20 cellular contexts compared by ENCODE assay signal in the genomic region with DNA sequence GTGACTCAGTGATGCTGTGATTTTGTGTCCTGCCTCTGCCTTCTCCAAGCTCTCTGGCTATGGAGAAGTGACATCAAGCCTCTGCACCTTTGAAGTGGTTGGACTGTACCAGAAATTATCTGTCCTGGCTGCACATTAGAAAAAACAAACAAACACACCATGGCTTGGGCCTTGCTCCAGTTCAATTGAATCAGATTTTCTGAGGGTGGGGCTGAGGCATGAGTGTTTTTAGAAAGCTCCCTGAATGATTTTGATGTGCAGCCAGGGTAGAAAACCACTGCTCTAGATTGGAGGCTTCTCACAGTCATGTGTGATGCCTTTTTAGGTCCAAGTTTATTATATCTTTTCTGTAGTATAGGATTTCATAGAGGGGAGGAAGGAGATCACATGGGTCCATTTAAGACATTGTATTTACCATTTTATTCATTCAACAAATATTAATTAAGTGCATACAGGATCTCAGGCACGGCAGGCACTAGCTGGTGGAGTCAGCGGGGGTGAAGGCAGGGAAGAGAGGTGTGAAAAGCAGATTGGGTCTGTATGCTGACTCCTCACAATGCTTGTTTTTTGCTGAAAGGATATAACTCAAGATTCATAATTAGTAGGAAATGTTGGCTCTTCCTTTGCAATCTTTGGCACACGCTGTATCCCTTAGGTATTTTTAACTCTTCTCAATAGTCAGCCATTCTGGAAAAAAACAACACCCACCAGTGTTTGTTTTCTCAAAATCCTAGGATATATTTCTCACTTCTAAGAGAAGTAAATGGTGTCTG. TPM values are rescaled to one million over a fixed set of nuclear protein-coding genes. Genes with fewer than 3 reads are reported as not detected.
DNase-seq lines count a peak whose midpoint lies in the region; ATAC-seq and TF ChIP-seq lines count a peak whose summit lies in the region.
"Had no signal": no experiment of that assay in that cellular context is flagged by ENCODE, and none has a peak within 500 bp of the region (broad histone marks: within the 10 kb centered on the region; RNA-seq: fewer than 3 reads in every experiment).

No MANE protein-coding gene starts in this region.

- H3K27me3 Mint-ChIP-seq in glutamatergic neuron (ENCODE audit: unreplicated experiment): no peaks in the 10 kb centered on the region
- H3K27me3 Mint-ChIP-seq in natural killer cell treated with Interleukin-12 subunit alpha and Interleukin-12 subunit beta and Interleukin-15 and Interleukin-18, amount 100 ng/mL, for 72 hours: peaks cover 13 to 25% of the 10 kb centered on the region in 2 donors

- no peak overlapping the region for H3K27ac Mint-ChIP-seq in glutamatergic neuron (ENCODE audit: unreplicated experiment)
- no peak overlapping the region for H3K27ac Mint-ChIP-seq in natural killer cell treated with Interleukin-12 subunit alpha and Interleukin-12 subunit beta and Interleukin-15 and Interleukin-18, amount 100 ng/mL, for 72 hours
- H3K27ac Mint-ChIP-seq: activated CD4-positive, alpha-beta memory T cell treated with anti-CD3 and anti-CD28 coated beads, Interleukin-2, amount 10 ng/mL, durations not matched to agents 7 days and 5 days; HFFc6; naive B cell had no signal

- no peak overlapping the region for H3K4me3 ChIP-seq in right cardiac atrium (ENCODE audit: low read length)
- H3K4me3 ChIP-seq: adrenal gland, esophagus muscularis mucosa, K562 had no signal

- peaks cover 5% of the 10 kb centered on the region for H3K4me1 Mint-ChIP-seq in glutamatergic neuron (ENCODE audit: low read depth, unreplicated experiment)
- H3K4me1 Mint-ChIP-seq in natural killer cell treated with Interleukin-12 subunit alpha and Interleukin-12 subunit beta and Interleukin-15 and Interleukin-18, amount 100 ng/mL, for 72 hours (ENCODE audit: low read depth in 2 of 2): no peaks in the 10 kb centered on the region
- H3K4me1 Mint-ChIP-seq: activated CD4-positive, alpha-beta memory T cell treated with anti-CD3 and anti-CD28 coated beads, Interleukin-2, amount 10 ng/mL, durations not matched to agents 7 days and 5 days; naive B cell had no signal

- intact Hi-C loops in right cardiac atrium (cut with DNase I): no loop called here

- H3K27me3 ChIP-seq in right cardiac atrium (ENCODE audit: control insufficient read depth, insufficient read depth): no peaks in the 10 kb centered on the region
- H3K27me3 ChIP-seq: adrenal gland, esophagus muscularis mucosa had no signal

- H3K9me3 ChIP-seq in right cardiac atrium (ENCODE audit: control insufficient read depth, low read length): no peaks in the 10 kb centered on the region
- H3K9me3 ChIP-seq: adrenal gland, Caco-2, esophagus muscularis mucosa had no signal

- WGBS in right cardiac atrium: 24% methylated on average over 3 of the region's 3 CpGs

- H3K27ac ChIP-seq in right cardiac atrium (ENCODE audit: low read length): no peak overlapping the region
- H3K27ac ChIP-seq: esophagus muscularis mucosa had no signal

- peak; percentile 21 for DNase-seq in EH (ENCODE audit: low read depth)
- peak; percentile 29 for DNase-seq in NCI-H2196 (lab: John Stamatoyannopoulos, UW; ENCODE audit: unreplicated experiment)
- peak; percentile 45 for DNase-seq in cerebellum (ENCODE audit: low spot score)
- no peak for DNase-seq in right cardiac atrium
- DNase-seq in glutamatergic neuron: no peak
- no peak for DNase-seq in natural killer cell treated with Interleukin-12 subunit alpha and Interleukin-12 subunit beta and Interleukin-15 and Interleukin-18, amount 100 ng/mL, for 72 hours (ENCODE audit: low spot score)
- DNase-seq: activated CD4-positive, alpha-beta memory T cell treated with anti-CD3 and anti-CD28 coated beads, Interleukin-2, amount 10 ng/mL, durations not matched to agents 7 days and 5 days; adrenal gland; Caco-2; cortex of kidney; HFFc6; hypothalamus; left colon; naive B cell; NCI-H1105 treated with DMSO at 0.1 percent for 48 hours; NCI-H446 treated with DMSO at 0.1 percent for 48 hours had no signal

- H3K4me3 Mint-ChIP-seq in glutamatergic neuron (ENCODE audit: unreplicated experiment): no peak overlapping the region
- no peak overlapping the region for H3K4me3 Mint-ChIP-seq in natural killer cell treated with Interleukin-12 subunit alpha and Interleukin-12 subunit beta and Interleukin-15 and Interleukin-18, amount 100 ng/mL, for 72 hours
- H3K4me3 Mint-ChIP-seq: activated CD4-positive, alpha-beta memory T cell treated with anti-CD3 and anti-CD28 coated beads, Interleukin-2, amount 10 ng/mL, durations not matched to agents 7 days and 5 days; HFFc6; naive B cell had no signal

- no peaks in the 10 kb centered on the region for H3K4me1 ChIP-seq in right cardiac atrium (ENCODE audit: control insufficient read depth, insufficient read depth, low read length)
- H3K4me1 ChIP-seq: adrenal gland, Caco-2 had no signal

- ATAC-seq in right cardiac atrium: peak; percentile 70 to 92
- no peak for ATAC-seq in natural killer cell treated with Interleukin-12 subunit alpha and Interleukin-12 subunit beta and Interleukin-15 and Interleukin-18, amount 100 ng/mL, for 72 hours
- no peak for ATAC-seq in HG03521 (IDR thresholded peaks at IDR 0.05; ENCODE audit: unreplicated experiment)
- no peak for ATAC-seq in GM21737 (IDR thresholded peaks at IDR 0.05; ENCODE audit: unreplicated experiment)

- H3K36me3 Mint-ChIP-seq in glutamatergic neuron (ENCODE audit: unreplicated experiment): no peaks in the 10 kb centered on the region
- H3K36me3 Mint-ChIP-seq in natural killer cell treated with Interleukin-12 subunit alpha and Interleukin-12 subunit beta and Interleukin-15 and Interleukin-18, amount 100 ng/mL, for 72 hours: no peaks in the 10 kb centered on the region
- H3K36me3 Mint-ChIP-seq: naive B cell had no signal

- no peak for TF ChIP-seq CTCF in glutamatergic neuron (IDR thresholded peaks at IDR 0.05; ENCODE audit: partially characterized antibody, unreplicated experiment)

- peaks cover 4% of the 10 kb centered on the region for H3K9me3 Mint-ChIP-seq in glutamatergic neuron (ENCODE audit: unreplicated experiment)
- no peaks in the 10 kb centered on the region for H3K9me3 Mint-ChIP-seq in natural killer cell treated with Interleukin-12 subunit alpha and Interleukin-12 subunit beta and Interleukin-15 and Interleukin-18, amount 100 ng/mL, for 72 hours
- H3K9me3 Mint-ChIP-seq: activated CD4-positive, alpha-beta memory T cell treated with anti-CD3 and anti-CD28 coated beads, Interleukin-2, amount 10 ng/mL, durations not matched to agents 7 days and 5 days; HFFc6 had no signal

RNA-seq across cellular contexts. Expression of a gene that starts 7.2 kb away (rescaled TPM):
- total RNA-seq in cerebellum (3.7 TPM), right cardiac atrium (under 1 TPM; 0.20 to 0.48 (median 0.44) TPM), glutamatergic neuron (ENCODE audit: unreplicated experiment) (2.0 TPM)
- polyA plus RNA-seq in right cardiac atrium: 0.07 TPM
- total RNA-seq in natural killer cell treated with Interleukin-12 subunit alpha and Interleukin-12 subunit beta and Interleukin-15 and Interleukin-18, amount 100 ng/mL, for 72 hours: not detected
- total RNA-seq: activated CD4-positive, alpha-beta memory T cell treated with anti-CD3 and anti-CD28 coated beads, Interleukin-2, amount 10 ng/mL, durations not matched to agents 7 days and 5 days; K562 had no signal

Comparison
In these comparisons a context has a peak if more than half of its experiments do, and no peak if none do; other contexts are left out.
1. DNase-seq: peak in EH (single experiment), NCI-H2196 (single experiment) and cerebellum (single experiment); none in right cardiac atrium (0 of 3), glutamatergic neuron (single experiment) and natural killer cell treated with Interleukin-12 subunit alpha and Interleukin-12 subunit beta and Interleukin-15 and Interleukin-18, amount 100 ng/mL, for 72 hours (single experiment).
2. ATAC-seq: peak in right cardiac atrium (2 of 2); none in natural killer cell treated with Interleukin-12 subunit alpha and Interleukin-12 subunit beta and Interleukin-15 and Interleukin-18, amount 100 ng/mL, for 72 hours (0 of 2), HG03521 (single experiment) and GM21737 (single experiment).